ENCODE assay signal across 16 cellular contexts in the genomic region with DNA sequence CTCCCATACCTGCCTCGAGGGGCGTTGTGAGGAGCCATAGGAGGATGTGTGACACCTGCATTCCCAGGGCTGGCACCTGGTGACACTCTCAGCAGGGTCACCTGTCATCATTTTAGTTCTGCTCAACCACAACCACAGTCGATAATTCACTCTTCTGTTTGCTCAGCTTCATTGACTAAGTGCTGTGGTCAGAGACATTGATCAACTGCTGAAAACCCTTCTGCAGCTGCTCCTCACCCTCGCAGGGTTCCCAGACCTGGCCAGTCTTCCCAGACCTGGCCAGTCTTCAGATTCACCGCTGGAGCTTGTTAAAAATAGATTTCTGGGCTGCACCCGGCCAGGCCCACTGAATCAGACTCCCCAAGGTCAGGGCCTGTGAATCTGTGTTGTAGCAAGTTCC.
DNase-seq lines count a peak whose midpoint lies in the region; ATAC-seq and TF ChIP-seq lines count a peak whose summit lies in the region.
"Had no signal": no experiment of that assay in that cellular context is flagged by ENCODE, and none has a peak within 500 bp of the region (broad histone marks: within the 10 kb centered on the region; RNA-seq: fewer than 3 reads in every experiment).

No MANE protein-coding gene starts in this region.

- H3K4me1 Mint-ChIP-seq in activated CD4-positive, alpha-beta memory T cell treated with anti-CD3 and anti-CD28 coated beads, Interleukin-2, amount 10 ng/mL, durations not matched to agents 7 days and 5 days = peaks cover 3% of the 10 kb centered on the region
- H3K4me1 Mint-ChIP-seq: IgD-negative memory B cell had no signal

- TF ChIP-seq CTCF in astrocyte of the cerebellum (IDR thresholded peaks at IDR 0.05; ENCODE audit: low read depth, low read length, missing control alignments) = no peak

- peak; percentile 84 for ATAC-seq in Right ventricle myocardium inferior
- no peak for ATAC-seq in HG02759 (IDR thresholded peaks at IDR 0.05; ENCODE audit: unreplicated experiment)
- ATAC-seq: activated CD4-positive, alpha-beta T cell treated with anti-CD3 and anti-CD28 coated beads for 36 hours; activated naive CD8-positive, alpha-beta T cell treated with anti-CD3 and anti-CD28 coated beads, Interleukin-2, amount 50 U/mL, for 24 hours; GM23338 had no signal

- POLR2A ChIA-PET in activated CD4-positive, alpha-beta memory T cell treated with anti-CD3 and anti-CD28 coated beads, Interleukin-2, amount 10 ng/mL, durations not matched to agents 7 days and 5 days (lab: Charles Lee) = no interaction called here

- CTCF ChIA-PET in activated CD4-positive, alpha-beta memory T cell treated with anti-CD3 and anti-CD28 coated beads, Interleukin-2, amount 10 ng/mL, durations not matched to agents 7 days and 5 days (lab: Charles Lee) = interaction anchor here (1.6 kb wide), 1 partner anchor 71 kb away, joined by 3 read pairs; no protein-coding TSS in a partner anchor

- H3K9me3 Mint-ChIP-seq in activated CD4-positive, alpha-beta memory T cell treated with anti-CD3 and anti-CD28 coated beads, Interleukin-2, amount 10 ng/mL, durations not matched to agents 7 days and 5 days = no peaks in the 10 kb centered on the region
- H3K9me3 Mint-ChIP-seq: activated naive CD8-positive, alpha-beta T cell treated with anti-CD3 and anti-CD28 coated beads, Interleukin-2, amount 50 U/mL, for 24 hours; GM23338; IgD-negative memory B cell; stimulated activated naive CD8-positive, alpha-beta T cell treated with anti-CD3 and anti-CD28 coated beads, Interleukin-15, Interleukin-2, amounts not matched to agents 100 ng/mL and 50 ng/mL, for 24 hours had no signal

- in situ Hi-C loops in astrocyte of the cerebellum (cut with HindIII; ENCODE audit: low sequenced_read_pairs) = no loop called here

- H3K4me3 ChIP-seq in astrocyte of the cerebellum (ENCODE audit: low read depth, low read length) = no peak overlapping the region
- H3K4me3 ChIP-seq: GM23338 had no signal

- DNase-seq in Right ventricle myocardium inferior (ENCODE audit: missing footprints) = no peak
- no peak for DNase-seq in cardiac septum (ENCODE audit: low spot score)
- peak; percentile 94 for DNase-seq in NCI-H2107 treated with DMSO at 0.1 percent for 48 hours (lab: John Stamatoyannopoulos, UW; ENCODE audit: unreplicated experiment)
- peak; percentile 71 for DNase-seq in astrocyte of the cerebellum (ENCODE audit: low read depth)
- no peak for DNase-seq in H4 (ENCODE audit: low spot score)
- DNase-seq in mucosa of gallbladder (ENCODE audit: low spot score) = no peak
- DNase-seq in activated CD4-positive, alpha-beta memory T cell treated with anti-CD3 and anti-CD28 coated beads, Interleukin-2, amount 10 ng/mL, durations not matched to agents 7 days and 5 days = no peak
- DNase-seq: activated CD4-positive, alpha-beta T cell treated with anti-CD3 and anti-CD28 coated beads for 36 hours; activated naive CD8-positive, alpha-beta T cell treated with anti-CD3 and anti-CD28 coated beads, Interleukin-2, amount 50 U/mL, for 24 hours; activated T-cell treated with anti-CD3 and anti-CD28 coated beads, Interleukin-2, amount 50 U/mL, for 1 hour; NCI-H524 treated with DMSO at 0.1 percent for 48 hours; small intestine had no signal

- peaks cover 3% of the 10 kb centered on the region for H3K27me3 Mint-ChIP-seq in activated CD4-positive, alpha-beta memory T cell treated with anti-CD3 and anti-CD28 coated beads, Interleukin-2, amount 10 ng/mL, durations not matched to agents 7 days and 5 days
- H3K27me3 Mint-ChIP-seq: activated CD4-positive, alpha-beta T cell treated with anti-CD3 and anti-CD28 coated beads for 36 hours; activated naive CD8-positive, alpha-beta T cell treated with anti-CD3 and anti-CD28 coated beads, Interleukin-2, amount 50 U/mL, for 24 hours; stimulated activated naive CD8-positive, alpha-beta T cell treated with anti-CD3 and anti-CD28 coated beads, Interleukin-15, Interleukin-2, amounts not matched to agents 100 ng/mL and 50 ng/mL, for 24 hours had no signal

- H3K36me3 Mint-ChIP-seq in activated CD4-positive, alpha-beta memory T cell treated with anti-CD3 and anti-CD28 coated beads, Interleukin-2, amount 10 ng/mL, durations not matched to agents 7 days and 5 days (ENCODE audit: low read depth) = no peaks in the 10 kb centered on the region

- H3K4me3 Mint-ChIP-seq in activated CD4-positive, alpha-beta memory T cell treated with anti-CD3 and anti-CD28 coated beads, Interleukin-2, amount 10 ng/mL, durations not matched to agents 7 days and 5 days = no peak overlapping the region
- H3K4me3 Mint-ChIP-seq: activated CD4-positive, alpha-beta T cell treated with anti-CD3 and anti-CD28 coated beads for 36 hours; activated naive CD8-positive, alpha-beta T cell treated with anti-CD3 and anti-CD28 coated beads, Interleukin-2, amount 50 U/mL, for 24 hours; GM23338; stimulated activated naive CD8-positive, alpha-beta T cell treated with anti-CD3 and anti-CD28 coated beads, Interleukin-15, Interleukin-2, amounts not matched to agents 100 ng/mL and 50 ng/mL, for 24 hours had no signal

- no peak overlapping the region for H3K27ac Mint-ChIP-seq in activated CD4-positive, alpha-beta memory T cell treated with anti-CD3 and anti-CD28 coated beads, Interleukin-2, amount 10 ng/mL, durations not matched to agents 7 days and 5 days
- H3K27ac Mint-ChIP-seq: activated CD4-positive, alpha-beta T cell treated with anti-CD3 and anti-CD28 coated beads for 36 hours; activated naive CD8-positive, alpha-beta T cell treated with anti-CD3 and anti-CD28 coated beads, Interleukin-2, amount 50 U/mL, for 24 hours; GM23338; IgD-negative memory B cell; stimulated activated naive CD8-positive, alpha-beta T cell treated with anti-CD3 and anti-CD28 coated beads, Interleukin-15, Interleukin-2, amounts not matched to agents 100 ng/mL and 50 ng/mL, for 24 hours had no signal

- intact Hi-C loops in Right ventricle myocardium inferior (cut with DNase I) = no loop called here
- intact Hi-C loops in cardiac septum (cut with DNase I) = no loop called here

Comparison
In these comparisons a context has a peak if more than half of its experiments do, and no peak if none do; other contexts are left out.
1. DNase-seq: peak in NCI-H2107 treated with DMSO at 0.1 percent for 48 hours (single experiment) and astrocyte of the cerebellum (single experiment); none in Right ventricle myocardium inferior (single experiment), cardiac septum (single experiment), H4 (single experiment), mucosa of gallbladder (single experiment) and activated CD4-positive, alpha-beta memory T cell treated with anti-CD3 and anti-CD28 coated beads, Interleukin-2, amount 10 ng/mL, durations not matched to agents 7 days and 5 days (single experiment).